Comparison of ENCODE assay signal across 11 cellular contexts in the genomic region with DNA sequence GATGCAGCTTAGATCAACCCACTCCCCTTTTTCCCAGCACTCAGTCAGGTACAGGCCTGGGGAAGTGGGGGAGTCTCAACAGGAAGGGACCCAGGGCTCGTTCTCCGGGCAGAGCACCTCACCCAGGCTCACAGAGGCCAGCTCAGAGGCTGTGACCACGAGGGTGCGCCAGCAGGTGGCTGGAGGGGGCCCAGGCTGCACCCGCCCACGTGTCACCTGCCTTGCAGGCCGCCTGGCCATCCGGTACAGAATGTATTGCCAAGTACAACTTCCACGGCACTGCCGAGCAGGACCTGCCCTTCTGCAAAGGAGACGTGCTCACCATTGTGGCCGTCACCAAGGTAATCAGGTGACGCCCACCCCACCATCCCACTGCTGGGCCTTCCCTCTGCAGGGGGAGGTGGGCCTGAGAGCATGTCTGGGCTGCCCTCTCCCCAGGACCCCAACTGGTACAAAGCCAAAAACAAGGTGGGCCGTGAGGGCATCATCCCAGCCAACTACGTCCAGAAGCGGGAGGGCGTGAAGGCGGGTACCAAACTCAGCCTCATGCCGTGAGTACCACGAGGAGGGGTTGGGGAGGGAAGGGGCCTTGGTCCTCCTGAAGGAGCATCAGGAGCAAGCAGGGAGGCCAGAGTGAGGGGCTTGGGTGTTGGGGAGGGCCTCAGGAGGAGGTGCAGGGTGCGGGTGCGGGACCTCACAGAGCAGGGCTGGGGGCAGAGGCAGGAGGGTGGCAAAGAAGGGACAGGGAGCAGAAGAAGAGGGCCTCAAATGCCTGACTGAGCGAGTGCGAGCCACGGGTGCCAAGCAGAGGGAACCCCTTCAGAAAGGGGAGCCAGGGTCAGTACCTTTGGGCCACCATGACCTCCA. TPM values are rescaled to one million over a fixed set of nuclear protein-coding genes. Genes with fewer than 3 reads are reported as not detected.
DNase-seq lines count a peak whose midpoint lies in the region; ATAC-seq, FAIRE-seq and TF ChIP-seq lines count a peak whose summit lies in the region.
"Had no signal": no experiment of that assay in that cellular context is flagged by ENCODE, and none has a peak within 500 bp of the region (broad histone marks: within the 10 kb centered on the region; RNA-seq: fewer than 3 reads in every experiment).

No MANE protein-coding gene starts in this region.

- H3K27me3 Mint-ChIP-seq in naive thymus-derived CD4-positive, alpha-beta T cell, result no peaks in the 10 kb centered on the region

- peaks cover 0 to 24% (median 9%) of the 10 kb centered on the region in 5 donors for H3K36me3 Mint-ChIP-seq in naive thymus-derived CD4-positive, alpha-beta T cell

- no peak overlapping the region for H3K4me3 ChIP-seq in bronchial epithelial cell (ENCODE audit: low read depth, low read length)
- no peak overlapping the region for H3K4me3 ChIP-seq in naive thymus-derived CD4-positive, alpha-beta T cell (ENCODE audit: low read length)

- FAIRE-seq in bronchial epithelial cell (lab: Jason Lieb, UNC), result peak; percentile 77
- FAIRE-seq: RCC 7860 had no signal

- H3K36me3 ChIP-seq in bronchial epithelial cell (ENCODE audit: control insufficient read depth, insufficient read depth, low read length), result peaks cover 34% of the 10 kb centered on the region
- peaks cover 23 to 56% (median 27%) of the 10 kb centered on the region in 3 experiments for H3K36me3 ChIP-seq in naive thymus-derived CD4-positive, alpha-beta T cell (ENCODE audit: control insufficient read depth in 2 of 3, insufficient read depth in 3 of 3, low read length in 3 of 3)

- peak overlapping the region; percentile 92 for H3K27ac ChIP-seq in naive thymus-derived CD4-positive, alpha-beta T cell (ENCODE audit: low read depth, low read length)

- in situ Hi-C loops in G401 (cut with HindIII; ENCODE audit: low sequenced_read_pairs), result no loop called here

- no peaks in the 10 kb centered on the region for H3K27me3 ChIP-seq in bronchial epithelial cell (ENCODE audit: control insufficient read depth, insufficient read depth, low read length)
- H3K27me3 ChIP-seq in naive thymus-derived CD4-positive, alpha-beta T cell (ENCODE audit: control insufficient read depth in 2 of 2, insufficient read depth in 2 of 2, low read length in 2 of 2), result no peaks in the 10 kb centered on the region

- peaks cover 65 to 68% of the 10 kb centered on the region in 2 donors for H3K4me1 ChIP-seq in naive thymus-derived CD4-positive, alpha-beta T cell (ENCODE audit: control insufficient read depth in 2 of 2, insufficient read depth in 2 of 2, low read length in 2 of 2)

- peak overlapping the region in 7 of 10 donors; percentile 9 to 75 (median 20) for H3K4me3 Mint-ChIP-seq in naive thymus-derived CD4-positive, alpha-beta T cell

- CTCF ChIA-PET in naive thymus-derived CD4-positive, alpha-beta T cell (lab: Charles Lee), result interaction anchor here (0.7 to 26.1 kb wide), 11 partner anchors 8 to 164 kb away, joined by 3 to 1110 read pairs (median 4); partner anchors contain the start of gene CSK

- no peaks in the 10 kb centered on the region for H3K9me3 ChIP-seq in naive thymus-derived CD4-positive, alpha-beta T cell (ENCODE audit: control insufficient read depth in 2 of 3, low read length in 3 of 3)

- POLR2A ChIA-PET in naive thymus-derived CD4-positive, alpha-beta T cell (lab: Charles Lee), result interaction anchor here (0.6 to 28.9 kb wide), 3 partner anchors 19 to 148 kb away, joined by 3 to 1077 read pairs (median 4); partner anchors contain the start of gene CSK

- DNase-seq in G401 (ENCODE audit: low spot score) (peak; percentile 91), bronchial epithelial cell (ENCODE audit: low read depth) (no peak), hypothalamus (lab: John Stamatoyannopoulos, UW) (no peak), NCI-H69 (lab: John Stamatoyannopoulos, UW) (no peak), AG08396 (ENCODE audit: low spot score) (no peak)
- DNase-seq in naive thymus-derived CD4-positive, alpha-beta T cell, result no peak
- DNase-seq: retina had no signal

- intact Hi-C loops in naive thymus-derived CD4-positive, alpha-beta T cell (cut with micrococcal nuclease), result loop anchor here in 1 of 2 donors (1.0 kb wide), 1 partner anchor 11 kb away; no protein-coding TSS in a partner anchor

- H3K27ac Mint-ChIP-seq in naive thymus-derived CD4-positive, alpha-beta T cell, result peak overlapping the region; percentile 66 to 93 (median 84)

- no peak for TF ChIP-seq CTCF in bronchial epithelial cell (IDR thresholded peaks at IDR 0.05; ENCODE audit: insufficient read depth, low read length, severe bottlenecking)

- peaks cover 30 to 67% (median 51%) of the 10 kb centered on the region in 7 donors for H3K4me1 Mint-ChIP-seq in naive thymus-derived CD4-positive, alpha-beta T cell

- ATAC-seq in HG03439 (IDR thresholded peaks at IDR 0.05; ENCODE audit: unreplicated experiment) (peak; percentile 33), GM21390 (IDR thresholded peaks at IDR 0.05; ENCODE audit: unreplicated experiment) (no peak)
- no peak for ATAC-seq in naive thymus-derived CD4-positive, alpha-beta T cell

- H3K9me3 Mint-ChIP-seq in naive thymus-derived CD4-positive, alpha-beta T cell, result no peaks in the 10 kb centered on the region

RNA-seq across cellular contexts. Expression of gene LMAN1L, which starts 14.0 kb away (rescaled TPM):
- total RNA-seq in G401 (2014; rRNA removed; shearing (Covaris generic)), result not detected in 2 replicates
- under 0.01 TPM in 1 of 2 replicates, not detected in the other for total RNA-seq in bronchial epithelial cell
- total RNA-seq in naive thymus-derived CD4-positive, alpha-beta T cell, result 1 to 10 TPM in 4 of 5 experiments, under 1 TPM in 1; 0.35 to 2.4 (median 1.3) TPM
- polyA plus RNA-seq in naive thymus-derived CD4-positive, alpha-beta T cell, result not detected
- total RNA-seq: Daoy had no signal

RNA-seq across cellular contexts. Expression of gene CSK, which starts 16.7 kb away (rescaled TPM):
- 27.8 and 31.3 TPM in 2 replicates for total RNA-seq in G401 (2014; rRNA removed; shearing (Covaris generic))
- total RNA-seq in bronchial epithelial cell, result 28.9 and 29.2 TPM in 2 replicates
- total RNA-seq in naive thymus-derived CD4-positive, alpha-beta T cell, result 100 to 1,000 TPM; 163 to 421 (median 228) TPM
- polyA plus RNA-seq in naive thymus-derived CD4-positive, alpha-beta T cell, result 100 to 1,000 TPM in 1 of 2 donors, 10 to 100 TPM in 1; 67.7 to 144 TPM

RNA-seq across cellular contexts. Expression of gene CPLX3, which starts 27.8 kb away (rescaled TPM):
- total RNA-seq in G401 (2014; rRNA removed; shearing (Covaris generic)), result not detected in 2 replicates
- not detected in 2 replicates for total RNA-seq in bronchial epithelial cell
- total RNA-seq in naive thymus-derived CD4-positive, alpha-beta T cell, result under 1 TPM in 2 of 5 experiments, not detected in 3; 0.27 to 0.60 TPM
- not detected for polyA plus RNA-seq in naive thymus-derived CD4-positive, alpha-beta T cell
- total RNA-seq: Daoy had no signal

RNA-seq across cellular contexts. Expression of gene ULK3, which starts 44.3 kb away (rescaled TPM):
- 32.1 and 40.9 TPM in 2 replicates for total RNA-seq in G401 (2014; rRNA removed; shearing (Covaris generic))
- total RNA-seq in bronchial epithelial cell, result 17.4 and 23.6 TPM in 2 replicates
- 100 to 1,000 TPM in 1 of 5 experiments, 10 to 100 TPM in 4; 53.2 to 106 (median 59.2) TPM for total RNA-seq in naive thymus-derived CD4-positive, alpha-beta T cell
- 10 to 100 TPM; 15.4 to 32.8 TPM for polyA plus RNA-seq in naive thymus-derived CD4-positive, alpha-beta T cell

RNA-seq across cellular contexts. Expression of gene CYP1A2, which starts 50.0 kb away (rescaled TPM):
- not detected in 2 replicates for total RNA-seq in G401 (2014; rRNA removed; shearing (Covaris generic))
- not detected in 2 replicates for total RNA-seq in bronchial epithelial cell
- total RNA-seq in naive thymus-derived CD4-positive, alpha-beta T cell, result not detected
- not detected for polyA plus RNA-seq in naive thymus-derived CD4-positive, alpha-beta T cell
- total RNA-seq: Daoy had no signal
